In the genomic region with DNA sequence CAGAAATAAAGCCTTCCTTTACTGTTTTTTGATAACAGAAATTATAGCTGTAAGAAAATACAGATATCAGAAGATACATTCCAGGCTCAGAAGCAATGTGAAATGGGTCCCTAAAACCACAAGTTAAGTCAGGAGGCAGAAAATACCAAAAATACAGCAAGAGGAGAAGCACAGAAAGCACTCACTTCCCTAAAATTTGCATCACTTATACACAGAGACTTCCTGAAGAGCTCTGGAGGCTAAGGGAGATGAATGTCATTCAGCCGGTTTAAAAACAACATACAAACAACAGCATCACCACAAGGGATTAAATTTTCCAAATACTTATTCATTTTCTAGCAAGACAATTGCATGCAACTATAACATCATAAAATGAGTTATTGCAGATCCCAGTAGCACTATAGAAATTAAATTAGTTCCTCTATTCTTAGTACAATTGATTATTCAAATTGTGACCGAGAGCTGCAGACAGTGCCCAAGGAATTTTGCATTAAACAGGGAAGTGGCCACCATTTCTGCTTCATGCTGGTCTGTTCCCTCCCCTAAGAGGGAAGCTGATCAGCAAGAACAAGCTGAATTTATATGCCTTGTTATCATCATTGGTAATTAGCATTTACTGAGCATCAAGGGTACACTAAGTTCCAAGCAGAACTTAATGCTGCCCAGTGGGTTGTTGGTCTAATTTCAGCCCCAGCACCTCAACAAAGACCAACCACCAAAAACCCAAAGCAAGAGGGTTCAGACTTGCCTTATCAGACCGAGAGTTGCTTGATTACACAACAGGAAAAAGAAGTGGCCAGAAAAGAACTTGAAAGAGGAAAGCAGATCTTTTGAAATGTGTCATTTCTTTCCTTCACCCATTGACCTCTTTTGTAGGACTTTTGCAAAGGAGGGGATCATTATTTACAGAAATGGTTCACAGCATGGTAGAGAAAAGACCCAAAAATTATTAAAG, we compare ENCODE assay signal across 9 cellular contexts.
A peak's percentile ranks its signal among the peaks of the same experiment; 100 is the strongest.
DNase-seq lines count a peak whose midpoint lies in the region; ATAC-seq, FAIRE-seq and TF ChIP-seq lines count a peak whose summit lies in the region.
"Had no signal": no experiment of that assay in that cellular context is flagged by ENCODE, and none has a peak within 500 bp of the region (broad histone marks: within the 10 kb centered on the region; RNA-seq: fewer than 3 reads in every experiment).

No MANE protein-coding gene starts in this region.

- ATAC-seq in GM21515 (IDR thresholded peaks at IDR 0.05; ENCODE audit: unreplicated experiment): peak; percentile 84
- peak; percentile 85 for ATAC-seq in HG03442 (IDR thresholded peaks at IDR 0.05; ENCODE audit: unreplicated experiment)

- H3K9me3 Mint-ChIP-seq in type B pancreatic cell (peaks cover 14% of the 10 kb centered on the region), MCF 10A (ENCODE audit: unreplicated experiment) (no peaks in the 10 kb centered on the region)

- H3K27ac Mint-ChIP-seq in type B pancreatic cell (no peak overlapping the region), MCF 10A (ENCODE audit: low read depth, unreplicated experiment) (no peak overlapping the region)
- H3K27ac Mint-ChIP-seq: CD4-positive, CD25-positive, alpha-beta regulatory T cell had no signal

- no TSS peak for BruUV-seq in MCF 10A (replicated peaks; lab: Mats Ljungman, UMichigan)

- H3K4me1 Mint-ChIP-seq in type B pancreatic cell (ENCODE audit: unreplicated experiment): peaks cover 4% of the 10 kb centered on the region
- no peaks in the 10 kb centered on the region for H3K4me1 Mint-ChIP-seq in MCF 10A (ENCODE audit: insufficient read depth, unreplicated experiment)
- H3K4me1 Mint-ChIP-seq: CD4-positive, CD25-positive, alpha-beta regulatory T cell had no signal

- no peak for FAIRE-seq in H54 (lab: Jason Lieb, UNC)

- intact Hi-C loops in MCF 10A (cut with micrococcal nuclease): no loop called here

- POLR2A ChIA-PET in GM10248 (lab: Yijun Ruan, JAX) (no interaction called here), MCF 10A (lab: Yijun Ruan, JAX) (interaction anchor here (0.7 to 1.1 kb wide), 2 partner anchors 13 to 14 kb away, joined by 3 read pairs; no protein-coding TSS in a partner anchor)

- TF ChIP-seq POLR2A in H54 (IDR thresholded peaks at IDR 0.05; ENCODE audit: low read depth, low read length): no peak

- TF ChIP-seq CTCF in GM10248 (IDR thresholded peaks at IDR 0.05; ENCODE audit: control extremely low read depth, extremely low read depth, low read depth, missing control alignments): no peak
- no peak for TF ChIP-seq CTCF in fibroblast of pulmonary artery (IDR thresholded peaks at IDR 0.05; ENCODE audit: low read length, missing control alignments)
- no peak for TF ChIP-seq CTCF in type B pancreatic cell (conservative IDR thresholded peaks at IDR 0.05)
- no peak for TF ChIP-seq CTCF in MCF 10A (IDR thresholded peaks at IDR 0.05; ENCODE audit: unreplicated experiment)

- H3K27me3 Mint-ChIP-seq in type B pancreatic cell: no peaks in the 10 kb centered on the region
- no peaks in the 10 kb centered on the region for H3K27me3 Mint-ChIP-seq in MCF 10A (ENCODE audit: insufficient read depth, unreplicated experiment)
- H3K27me3 Mint-ChIP-seq: CD4-positive, CD25-positive, alpha-beta regulatory T cell had no signal

- no peak overlapping the region for H3K4me3 Mint-ChIP-seq in type B pancreatic cell
- H3K4me3 Mint-ChIP-seq in MCF 10A (ENCODE audit: unreplicated experiment): no peak overlapping the region
- H3K4me3 Mint-ChIP-seq: CD4-positive, CD25-positive, alpha-beta regulatory T cell had no signal

- H3K36me3 Mint-ChIP-seq in type B pancreatic cell (no peaks in the 10 kb centered on the region), MCF 10A (ENCODE audit: insufficient read depth, unreplicated experiment) (no peaks in the 10 kb centered on the region)
- H3K36me3 Mint-ChIP-seq: CD4-positive, CD25-positive, alpha-beta regulatory T cell had no signal

- H3K4me3 ChIP-seq in fibroblast of pulmonary artery (replicated peaks; ENCODE audit: low read depth, low read length): no peak overlapping the region

- DNase-seq in GM10248 (ENCODE audit: extremely low spot score): peak; percentile 25
- DNase-seq in fibroblast of pulmonary artery (ENCODE audit: low read depth): peak; percentile 50
- DNase-seq in activated gamma-delta T cell treated with Interleukin-2 at 50 U/mL for 16 hours: no peak
- no peak for DNase-seq in type B pancreatic cell (ENCODE audit: extremely low spot score, unreplicated experiment)
- no peak for DNase-seq in MCF 10A (ENCODE audit: unreplicated experiment)
- DNase-seq in H54 (ENCODE audit: insufficient read length, low spot score): no peak
- DNase-seq: CD4-positive, CD25-positive, alpha-beta regulatory T cell had no signal

- CTCF ChIA-PET in GM10248 (lab: Yijun Ruan, JAX): interaction anchor here (0.8 to 1.1 kb wide), 3 partner anchors 20 to 25 kb away, joined by 3 read pairs; no protein-coding TSS in a partner anchor
- CTCF ChIA-PET in MCF 10A (lab: Yijun Ruan, JAX): no interaction called here

Comparison
In these comparisons a context has a peak if more than half of its experiments do, and no peak if none do; other contexts are left out.
1. DNase-seq: peak in GM10248 (single experiment) and fibroblast of pulmonary artery (single experiment); none in activated gamma-delta T cell treated with Interleukin-2 at 50 U/mL for 16 hours (single experiment), type B pancreatic cell (single experiment), MCF 10A (single experiment) and H54 (single experiment).